Comparison of ENCODE assay signal across 21 cellular contexts in genomic region chr10:71553371-71553900, GRCh38.
DNase-seq lines count a peak whose midpoint lies in the region; ATAC-seq and TF ChIP-seq lines count a peak whose summit lies in the region.
"Had no signal": no experiment of that assay in that cellular context is flagged by ENCODE, and none has a peak within 500 bp of the region (broad histone marks: within the 10 kb centered on the region; RNA-seq: fewer than 3 reads in every experiment).

No MANE protein-coding gene starts in this region.

- no peak for DNase-seq in stimulated activated naive CD8-positive, alpha-beta T cell treated with anti-CD3 and anti-CD28 coated beads, Interleukin-15, Interleukin-2, amounts not matched to agents 100 U/mL and 50 U/mL, for 24 hours
- DNase-seq in stimulated activated naive CD8-positive, alpha-beta T cell treated with anti-CD3 and anti-CD28 coated beads, Interleukin-15, amount 100 ng/mL, for 72 hours, result no peak
- DNase-seq in Panc1 (ENCODE audit: low read depth, low spot score), result no peak
- no peak for DNase-seq in vagina (ENCODE audit: extremely low spot score in 2 of 2)
- no peak for DNase-seq in NCI-H1105 treated with DMSO at 0.1 percent for 48 hours (lab: John Stamatoyannopoulos, UW)
- DNase-seq in activated CD4-positive, alpha-beta T cell treated with anti-CD3 and anti-CD28 coated beads, Interleukin-2, amount 10 ng/mL, durations not matched to agents 24 days and 14 days, result no peak
- DNase-seq: DMS53, GF-D8, KG1, NCI-H1694, NCI-H2081, NCI-H2171, NCI-H524 treated with DMSO at 0.1 percent for 48 hours, RPMI8226, SHP77 treated with DMSO at 0.1 percent for 48 hours, SK-N-SH had no signal

- in situ Hi-C loops in Panc1 (cut with HindIII; ENCODE audit: low pct_unique_long_range_greater_than_20kb, low sequenced_read_pairs), result no loop called here

- POLR2A ChIA-PET in Panc1 (lab: Charles Lee), result interaction anchor here (0.6 kb wide), 2 partner anchors 17 to 53 kb away, joined by 3 to 25 read pairs; no protein-coding TSS in a partner anchor

- H3K4me1 ChIP-seq in Panc1 (ENCODE audit: control insufficient read depth, insufficient read depth, low read length) (no peaks in the 10 kb centered on the region), iPS-15b (ENCODE audit: control insufficient read depth, insufficient read depth, low read length) (no peaks in the 10 kb centered on the region), vagina (peaks cover under 1% of the 10 kb centered on the region)
- H3K4me1 ChIP-seq: HAP-1 had no signal

- H3K27me3 ChIP-seq in Panc1 (ENCODE audit: control insufficient read depth, insufficient read depth, low read length) (peaks cover 7% of the 10 kb centered on the region), iPS-15b (ENCODE audit: control insufficient read depth, insufficient read depth, low read length) (no peaks in the 10 kb centered on the region), vagina (no peaks in the 10 kb centered on the region)

- BruUV-seq in Panc1 (replicated peaks; lab: Mats Ljungman, UMichigan), result no TSS peak

- H3K27ac ChIP-seq in Panc1 (ENCODE audit: low read length) (no peak overlapping the region), vagina (no peak overlapping the region)

- H3K4me3 ChIP-seq in Panc1 (ENCODE audit: low read depth in 2 of 2, low read length in 2 of 2) (no peak overlapping the region), iPS-15b (ENCODE audit: low read depth, low read length) (no peak overlapping the region), vagina (no peak overlapping the region)
- H3K4me3 ChIP-seq: HAP-1 had no signal

- no peak for TF ChIP-seq CTCF in Panc1 (IDR thresholded peaks at IDR 0.05)
- TF ChIP-seq CTCF in vagina (IDR thresholded peaks at IDR 0.05), result no peak

- no peak overlapping the region for H3K4me3 Mint-ChIP-seq in stimulated activated naive CD8-positive, alpha-beta T cell treated with anti-CD3 and anti-CD28 coated beads, Interleukin-15, amount 100 ng/mL, for 72 hours
- no peak overlapping the region for H3K4me3 Mint-ChIP-seq in activated CD4-positive, alpha-beta T cell treated with anti-CD3 and anti-CD28 coated beads, Interleukin-2, amount 10 ng/mL, durations not matched to agents 24 days and 14 days
- H3K4me3 Mint-ChIP-seq: B cell, CD14-positive monocyte had no signal

- peak overlapping the region; percentile 57 for H3K9ac ChIP-seq in iPS-15b (ENCODE audit: low read depth, low read length)
- H3K9ac ChIP-seq: SK-N-SH had no signal

- CTCF ChIA-PET in Panc1 (lab: Charles Lee), result interaction anchor here (1.2 kb wide), 1 partner anchor 17 kb away, joined by 3 read pairs; no protein-coding TSS in a partner anchor

- intact Hi-C loops in Panc1 (cut with micrococcal nuclease; ENCODE audit: unreplicated experiment), result no loop called here
- intact Hi-C loops in vagina (cut with DNase I), result no loop called here
- intact Hi-C loops in activated CD4-positive, alpha-beta T cell treated with anti-CD3 and anti-CD28 coated beads, Interleukin-2, amount 10 ng/mL, durations not matched to agents 24 days and 14 days (cut with micrococcal nuclease), result no loop called here

- no peaks in the 10 kb centered on the region for H3K9me3 Mint-ChIP-seq in stimulated activated naive CD8-positive, alpha-beta T cell treated with anti-CD3 and anti-CD28 coated beads, Interleukin-15, amount 100 ng/mL, for 72 hours
- no peaks in the 10 kb centered on the region for H3K9me3 Mint-ChIP-seq in activated CD4-positive, alpha-beta T cell treated with anti-CD3 and anti-CD28 coated beads, Interleukin-2, amount 10 ng/mL, durations not matched to agents 24 days and 14 days

- H3K36me3 ChIP-seq in Panc1 (ENCODE audit: control insufficient read depth, insufficient read depth, low read length) (no peaks in the 10 kb centered on the region), iPS-15b (ENCODE audit: control insufficient read depth, insufficient read depth, low read length) (no peaks in the 10 kb centered on the region), vagina (no peaks in the 10 kb centered on the region)
- H3K36me3 ChIP-seq: HAP-1 had no signal

- H3K9me3 ChIP-seq in Panc1 (ENCODE audit: control insufficient read depth, insufficient read depth, low read depth, low read length), result no peaks in the 10 kb centered on the region
- H3K9me3 ChIP-seq in iPS-15b (ENCODE audit: control insufficient read depth, insufficient read depth, low read length), result no peaks in the 10 kb centered on the region
- H3K9me3 ChIP-seq in vagina, result no peaks in the 10 kb centered on the region
- H3K9me3 ChIP-seq: HAP-1, SK-N-SH had no signal

- no peak for TF ChIP-seq POLR2A in vagina (IDR thresholded peaks at IDR 0.05)

- ATAC-seq in stimulated activated naive CD8-positive, alpha-beta T cell treated with anti-CD3 and anti-CD28 coated beads, Interleukin-15, Interleukin-2, amounts not matched to agents 100 U/mL and 50 U/mL, for 24 hours, result peak; percentile 7
- ATAC-seq in stimulated activated naive CD8-positive, alpha-beta T cell treated with anti-CD3 and anti-CD28 coated beads, Interleukin-15, amount 100 ng/mL, for 72 hours, result no peak
- ATAC-seq in Panc1, result peak; percentile 29; the same call in 1 of the 2 replicates
- no peak for ATAC-seq in GM21423 (IDR thresholded peaks at IDR 0.05; ENCODE audit: unreplicated experiment)

- no peaks in the 10 kb centered on the region for H3K27me3 Mint-ChIP-seq in stimulated activated naive CD8-positive, alpha-beta T cell treated with anti-CD3 and anti-CD28 coated beads, Interleukin-15, amount 100 ng/mL, for 72 hours
- peaks cover 12% of the 10 kb centered on the region for H3K27me3 Mint-ChIP-seq in activated CD4-positive, alpha-beta T cell treated with anti-CD3 and anti-CD28 coated beads, Interleukin-2, amount 10 ng/mL, durations not matched to agents 24 days and 14 days

- no peaks in the 10 kb centered on the region for H3K4me1 Mint-ChIP-seq in stimulated activated naive CD8-positive, alpha-beta T cell treated with anti-CD3 and anti-CD28 coated beads, Interleukin-15, amount 100 ng/mL, for 72 hours
- peaks cover 3% of the 10 kb centered on the region for H3K4me1 Mint-ChIP-seq in activated CD4-positive, alpha-beta T cell treated with anti-CD3 and anti-CD28 coated beads, Interleukin-2, amount 10 ng/mL, durations not matched to agents 24 days and 14 days
- H3K4me1 Mint-ChIP-seq: B cell had no signal

- no peaks in the 10 kb centered on the region for H3K36me3 Mint-ChIP-seq in activated CD4-positive, alpha-beta T cell treated with anti-CD3 and anti-CD28 coated beads, Interleukin-2, amount 10 ng/mL, durations not matched to agents 24 days and 14 days (ENCODE audit: low read depth)
- H3K36me3 Mint-ChIP-seq: CD14-positive monocyte had no signal

- H3K27ac Mint-ChIP-seq in stimulated activated naive CD8-positive, alpha-beta T cell treated with anti-CD3 and anti-CD28 coated beads, Interleukin-15, amount 100 ng/mL, for 72 hours, result no peak overlapping the region
- no peak overlapping the region for H3K27ac Mint-ChIP-seq in activated CD4-positive, alpha-beta T cell treated with anti-CD3 and anti-CD28 coated beads, Interleukin-2, amount 10 ng/mL, durations not matched to agents 24 days and 14 days
- H3K27ac Mint-ChIP-seq: B cell, CD14-positive monocyte had no signal

Comparison
In these comparisons a context has a peak if more than half of its experiments do, and no peak if none do; other contexts are left out.
1. ATAC-seq: peak in stimulated activated naive CD8-positive, alpha-beta T cell treated with anti-CD3 and anti-CD28 coated beads, Interleukin-15, Interleukin-2, amounts not matched to agents 100 U/mL and 50 U/mL, for 24 hours (single experiment) and Panc1 (single experiment); none in stimulated activated naive CD8-positive, alpha-beta T cell treated with anti-CD3 and anti-CD28 coated beads, Interleukin-15, amount 100 ng/mL, for 72 hours (single experiment) and GM21423 (single experiment).